ENCODE assay signal across 11 cellular contexts in genomic region chr2:154698789-154699559, GRCh38. TPM values are rescaled to one million over a fixed set of nuclear protein-coding genes. Genes with fewer than 3 reads are reported as not detected.
DNase-seq lines count a peak whose midpoint lies in the region; ATAC-seq, FAIRE-seq and TF ChIP-seq lines count a peak whose summit lies in the region.
"Had no signal": no experiment of that assay in that cellular context is flagged by ENCODE, and none has a peak within 500 bp of the region (broad histone marks: within the 10 kb centered on the region; RNA-seq: fewer than 3 reads in every experiment).

No MANE protein-coding gene starts in this region.

- H3K4me3 ChIP-seq in HUES48 (ENCODE audit: low read depth, low read length) = peak overlapping the region; percentile 71
- peak overlapping the region; percentile 38 for H3K4me3 ChIP-seq in astrocyte of the cerebellum (ENCODE audit: low read depth, low read length)

- DNase-seq in astrocyte of the cerebellum (ENCODE audit: low read depth) = no peak
- peak; percentile 9 for DNase-seq in kidney tubule cell (ENCODE audit: low spot score)
- DNase-seq in sciatic nerve (ENCODE audit: low spot score) = no peak
- no peak for DNase-seq in D721Med (ENCODE audit: insufficient read length, low spot score)
- no peak for DNase-seq in NCI-H1694 (lab: John Stamatoyannopoulos, UW)
- DNase-seq: stimulated activated CD4-positive, alpha-beta T cell treated with anti-CD3 and anti-CD28 coated beads, Interleukin-1b, Interleukin-23, amount 100 ng/mL, for 48 hours had no signal

- H3K9ac ChIP-seq in HUES48 (ENCODE audit: low read depth, low read length) = no peak overlapping the region

- H3K27me3 ChIP-seq in HUES48 (ENCODE audit: control insufficient read depth, insufficient read depth, low read length) = peaks cover 56% of the 10 kb centered on the region

- H3K9me3 ChIP-seq in HUES48 (ENCODE audit: control insufficient read depth, insufficient read depth, low read length) = no peaks in the 10 kb centered on the region

- TF ChIP-seq CTCF in astrocyte of the cerebellum (IDR thresholded peaks at IDR 0.05; ENCODE audit: low read depth, low read length, missing control alignments) (no peak), D721Med (IDR thresholded peaks at IDR 0.05; ENCODE audit: insufficient read depth, missing control alignments) (no peak)

- H3K36me3 ChIP-seq in HUES48 (ENCODE audit: control insufficient read depth, insufficient read depth, low read length) = no peaks in the 10 kb centered on the region

- intact Hi-C loops in sciatic nerve (cut with DNase I) = no loop called here

- no peak for FAIRE-seq in D721Med (lab: Jason Lieb, UNC)

- ATAC-seq in sciatic nerve = peak; percentile 35
- no peak for ATAC-seq in GM19328 (IDR thresholded peaks at IDR 0.05; ENCODE audit: unreplicated experiment)
- no peak for ATAC-seq in GM18907 (IDR thresholded peaks at IDR 0.05; ENCODE audit: unreplicated experiment)

- H3K4me1 ChIP-seq in HUES48 (ENCODE audit: control insufficient read depth, insufficient read depth, low read length) = peaks cover 3% of the 10 kb centered on the region; the same call in 1 of the 2 replicates

- in situ Hi-C loops in astrocyte of the cerebellum (cut with HindIII; ENCODE audit: low sequenced_read_pairs) = no loop called here

- H3K27ac ChIP-seq in HUES48 (ENCODE audit: low read depth, low read length) = no peak overlapping the region

RNA-seq across cellular contexts. Expression of gene KCNJ3, which starts 0.5 kb away (rescaled TPM):
- 0.62 TPM for total RNA-seq in sciatic nerve
- total RNA-seq: dermis microvascular lymphatic vessel endothelial cell, RPMI7951 had no signal
